1 cellular context compared by ENCODE assay signal in the genomic region with DNA sequence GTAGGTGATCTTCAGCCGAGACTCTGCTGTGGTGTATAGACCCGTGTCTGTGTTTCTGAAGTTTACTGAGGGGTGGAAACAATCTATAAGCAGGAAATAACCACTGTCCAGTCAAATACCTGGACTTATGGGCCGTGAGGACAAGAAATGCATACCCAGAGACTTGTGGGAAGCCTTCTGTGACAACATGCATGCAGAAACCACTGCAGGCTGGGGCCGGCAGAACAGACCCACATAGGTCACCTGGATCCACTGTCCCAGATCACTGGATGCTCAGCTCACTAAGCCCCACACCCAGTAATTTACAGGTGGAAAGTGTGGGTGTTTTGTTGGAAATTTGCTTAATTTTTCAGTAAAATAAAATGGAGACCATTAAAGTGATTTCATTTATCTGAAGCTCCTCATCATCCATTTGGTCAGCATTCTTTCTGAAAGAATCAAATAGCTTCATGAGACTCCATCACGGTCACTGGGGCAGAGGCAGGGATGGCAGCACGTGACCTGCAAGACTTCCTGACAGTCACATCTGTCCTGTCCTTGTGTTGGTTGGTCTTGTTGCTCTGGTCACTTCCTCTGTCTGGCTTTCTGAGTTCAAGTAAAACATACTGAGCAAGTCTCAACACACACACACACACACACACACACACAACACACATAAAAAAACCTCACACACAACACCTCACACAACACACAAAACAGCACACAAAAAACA.
TF ChIP-seq lines count a peak whose summit lies in the region.

No MANE protein-coding gene starts in this region.

TF ChIP-seq in SK-N-SH, 30 proteins besides CTCF, POLR2A, EP300 and RAD21:
- TF ChIP-seq EZH2phosphoT487 (IDR thresholded peaks at IDR 0.05; ENCODE audit: borderline replicate concordance, low read depth) (no peak), GATA2 (CRISPR knock-in tag; IDR thresholded peaks at IDR 0.05) (no peak), JUND (IDR thresholded peaks at IDR 0.05) (no peak), CHD2 (IDR thresholded peaks at IDR 0.05; ENCODE audit: low read length, partially characterized antibody) (no peak), RFX5 (IDR thresholded peaks at IDR 0.05; ENCODE audit: low read length) (no peak), SIN3A (IDR thresholded peaks at IDR 0.05; ENCODE audit: borderline replicate concordance, low read depth, low read length) (no peak), USF1 (IDR thresholded peaks at IDR 0.05; ENCODE audit: borderline replicate concordance, low read depth) (no peak), FOXM1 (IDR thresholded peaks at IDR 0.05; ENCODE audit: low read depth) (no peak), MXI1 (IDR thresholded peaks at IDR 0.05; ENCODE audit: low read depth, low read length) (no peak), TEAD4 (IDR thresholded peaks at IDR 0.05; ENCODE audit: borderline replicate concordance, insufficient read depth) (no peak), USF2 (IDR thresholded peaks at IDR 0.05; ENCODE audit: borderline replicate concordance, low read depth, low read length) (no peak), FOSL2 (IDR thresholded peaks at IDR 0.05; ENCODE audit: borderline replicate concordance, low read depth) (no peak), YY1 (IDR thresholded peaks at IDR 0.05; ENCODE audit: low read depth) (no peak), RXRA (IDR thresholded peaks at IDR 0.05; ENCODE audit: borderline replicate concordance, low read depth) (no peak)
- TF ChIP-seq, protein P1, sequence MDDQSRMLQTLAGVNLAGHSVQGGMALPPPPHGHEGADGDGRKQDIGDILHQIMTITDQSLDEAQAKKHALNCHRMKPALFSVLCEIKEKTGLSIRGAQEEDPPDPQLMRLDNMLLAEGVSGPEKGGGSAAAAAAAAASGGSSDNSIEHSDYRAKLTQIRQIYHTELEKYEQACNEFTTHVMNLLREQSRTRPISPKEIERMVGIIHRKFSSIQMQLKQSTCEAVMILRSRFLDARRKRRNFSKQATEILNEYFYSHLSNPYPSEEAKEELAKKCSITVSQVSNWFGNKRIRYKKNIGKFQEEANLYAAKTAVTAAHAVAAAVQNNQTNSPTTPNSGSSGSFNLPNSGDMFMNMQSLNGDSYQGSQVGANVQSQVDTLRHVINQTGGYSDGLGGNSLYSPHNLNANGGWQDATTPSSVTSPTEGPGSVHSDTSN (IDR thresholded peaks at IDR 0.05) = no peak
- TF ChIP-seq, protein P2, sequence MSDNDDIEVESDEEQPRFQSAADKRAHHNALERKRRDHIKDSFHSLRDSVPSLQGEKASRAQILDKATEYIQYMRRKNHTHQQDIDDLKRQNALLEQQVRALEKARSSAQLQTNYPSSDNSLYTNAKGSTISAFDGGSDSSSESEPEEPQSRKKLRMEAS (IDR thresholded peaks at IDR 0.05; ENCODE audit: low read depth) = no peak
TF ChIP-seq in SK-N-SH: peak in this region for 0.
